Comparison of ENCODE assay signal across 8 cellular contexts in the genomic region with DNA sequence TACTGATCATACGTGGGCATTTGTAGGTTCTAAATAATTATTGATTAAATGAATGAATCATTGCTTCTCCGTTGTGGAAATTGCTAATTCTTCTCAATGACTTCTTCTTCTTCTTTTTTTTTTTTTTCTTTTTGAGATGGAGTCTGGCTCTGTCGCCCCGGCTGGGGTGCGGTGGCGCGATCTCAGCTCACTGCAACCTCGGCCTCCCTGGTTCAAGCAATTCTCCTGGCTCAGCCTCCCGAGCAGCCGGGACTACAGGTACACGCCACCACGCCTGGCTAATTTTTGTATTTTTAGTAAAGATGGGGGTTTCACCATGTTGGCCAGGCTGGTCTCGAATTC. TPM values are rescaled to one million over a fixed set of nuclear protein-coding genes. Genes with fewer than 3 reads are reported as not detected.
DNase-seq lines count a peak whose midpoint lies in the region; ATAC-seq, FAIRE-seq and TF ChIP-seq lines count a peak whose summit lies in the region.
"Not testable (repeated sequence)": the region's sequence is repeated elsewhere in the genome, so short reads cannot be mapped to it uniquely, and the experiment has no call there.

No MANE protein-coding gene starts in this region.

- H3K27me3 Mint-ChIP-seq in CD8-positive, alpha-beta memory T cell; progenitor cell of endocrine pancreas: not testable (repeated sequence)

- not testable (repeated sequence) for H3K9me1 ChIP-seq in K562 (ENCODE audit: control insufficient read depth, insufficient read depth, low read length)

- not testable (repeated sequence) for BruUV-seq in K562 (replicated peaks; lab: Mats Ljungman, UMichigan)

- H3K9me3 Mint-ChIP-seq in CD8-positive, alpha-beta memory T cell; progenitor cell of endocrine pancreas (ENCODE audit: low read depth): not testable (repeated sequence)

- H3K27ac ChIP-seq in CD8-positive, alpha-beta memory T cell (ENCODE audit: low read depth, low read length) = peak overlapping the region; percentile 48
- H3K27ac ChIP-seq in HUES6 (ENCODE audit: low read depth, low read length) (peak overlapping the region; percentile 50), RWPE1 (peak overlapping the region; percentile 93), K562 (ENCODE audit: extremely low read depth, low read depth, low read length) (peak overlapping the region; percentile 94), epithelial cell of prostate (peak overlapping the region; percentile 88), right lobe of liver (peak overlapping the region in 2 of 3 donors; percentile 17 to 62), uterus (peak overlapping the region; percentile 21 to 91)

- H3K9me3 ChIP-seq in CD8-positive, alpha-beta memory T cell (ENCODE audit: low read length); HUES6 (ENCODE audit: control insufficient read depth, insufficient read depth, low read depth, low read length); K562 (replicated peaks; ENCODE audit: control insufficient read depth, insufficient read depth, low read depth, low read length); right lobe of liver; uterus: not testable (repeated sequence)

- DNase-seq in CD8-positive, alpha-beta memory T cell; RWPE1 (ENCODE audit: low spot score); K562 (ENCODE audit: extremely low read depth in 1 of 4, low spot score in 3 of 4); epithelial cell of prostate (ENCODE audit: low read depth, low spot score); progenitor cell of endocrine pancreas (ENCODE audit: low spot score, unreplicated experiment); uterus: not testable (repeated sequence)
- peak in 1 of 3 donors; percentile 42 for DNase-seq in right lobe of liver

- peaks cover 0 to 21% (median 2%) of the 10 kb centered on the region in 3 donors for H3K36me3 Mint-ChIP-seq in CD8-positive, alpha-beta memory T cell
- H3K36me3 Mint-ChIP-seq in progenitor cell of endocrine pancreas (ENCODE audit: insufficient read depth) = not testable (repeated sequence)

- H3K4me3 ChIP-seq in CD8-positive, alpha-beta memory T cell (ENCODE audit: low read length); HUES6 (ENCODE audit: low read depth, low read length); K562; right lobe of liver; uterus: not testable (repeated sequence)

- POLR2A ChIA-PET in CD8-positive, alpha-beta memory T cell (lab: Charles Lee); RWPE1 (lab: Yijun Ruan, JAX; ENCODE audit: low non-redundant PET): not testable (repeated sequence)
- POLR2A ChIA-PET in K562 (lab: Yijun Ruan, JAX) = interaction anchor here (0.7 to 1.0 kb wide), 2 partner anchors 12 to 244 kb away, joined by 3 read pairs; no protein-coding TSS in a partner anchor

- not testable (repeated sequence) for TF ChIP-seq EP300 in K562 (IDR thresholded peaks at IDR 0.05; ENCODE audit: low read length)

- not testable (repeated sequence) for H2AFZ ChIP-seq in K562 (ENCODE audit: low read depth, low read length)

- H3K4me3 Mint-ChIP-seq in CD8-positive, alpha-beta memory T cell; progenitor cell of endocrine pancreas (ENCODE audit: low read depth): not testable (repeated sequence)

- H3K9ac ChIP-seq in HUES6 (ENCODE audit: low read length) (peak overlapping the region; percentile 14), K562 (ENCODE audit: insufficient read depth in 1 of 2, low read depth in 2 of 2, low read length in 2 of 2) (peak overlapping the region; percentile 65 to 79; a peak in 3 of 4 replicates)

- CTCF ChIA-PET in CD8-positive, alpha-beta memory T cell (lab: Charles Lee) = interaction anchor here (1.2 kb wide), 1 partner anchor 60 kb away, joined by 3 read pairs; no protein-coding TSS in a partner anchor
- CTCF ChIA-PET in RWPE1 (lab: Yijun Ruan, JAX) (interaction anchor here (1.0 kb wide), 1 partner anchor 60 kb away, joined by 3 read pairs; no protein-coding TSS in a partner anchor), K562 (lab: Yijun Ruan, JAX; ENCODE audit: low intra/inter-chr PET ratio) (interaction anchor here (0.9 kb wide), 1 partner anchor 110 kb away, joined by 3 read pairs; no protein-coding TSS in a partner anchor)

- TF ChIP-seq CTCF in RWPE1 (conservative IDR thresholded peaks at IDR 0.05; ENCODE audit: low read depth); K562 (IDR thresholded peaks at IDR 0.05 in 2 of 3, conservative IDR thresholded peaks at IDR 0.05 in 1 of 3; ENCODE audit: insufficient read depth in 2 of 3, low read depth in 1 of 3, low read length in 3 of 3); right lobe of liver (IDR thresholded peaks at IDR 0.05); progenitor cell of endocrine pancreas (IDR thresholded peaks at IDR 0.05; ENCODE audit: unreplicated experiment); uterus (IDR thresholded peaks at IDR 0.05): not testable (repeated sequence)

- peak; percentile 1; the same call in 1 of the 3 replicates for ATAC-seq in K562
- ATAC-seq in right lobe of liver = not testable (repeated sequence)

- peak overlapping the region; percentile 72 for H3K4me2 ChIP-seq in K562 (ENCODE audit: insufficient read depth, low read length)

- WGBS in K562 (ENCODE audit: insufficient coverage, low coverage, missing lambda C conversion rate) = 33% methylated on average over 8 of the region's 13 CpGs
- WGBS in right lobe of liver (ENCODE audit: insufficient coverage, low coverage, low lambda C conversion rate, missing lambda C conversion rate) = 95% methylated on average over 12 of the region's 13 CpGs

- H3K4me1 ChIP-seq in CD8-positive, alpha-beta memory T cell (ENCODE audit: insufficient read depth, low read length) = peaks cover 20% of the 10 kb centered on the region
- peaks cover 60% of the 10 kb centered on the region for H3K4me1 ChIP-seq in HUES6 (ENCODE audit: control insufficient read depth, insufficient read depth, low read length)
- peaks cover 32 to 57% of the 10 kb centered on the region in 2 experiments for H3K4me1 ChIP-seq in K562 (replicated peaks in 1 of 2; ENCODE audit: control insufficient read depth in 2 of 2, insufficient read depth in 2 of 2, low read length in 2 of 2)
- H3K4me1 ChIP-seq in right lobe of liver = peaks cover 4 to 55% (median 29%) of the 10 kb centered on the region in 4 donors
- H3K4me1 ChIP-seq in uterus = peaks cover 0 to 18% of the 10 kb centered on the region in 2 donors

- H3K27ac Mint-ChIP-seq in CD8-positive, alpha-beta memory T cell = not testable (repeated sequence)
- H3K27ac Mint-ChIP-seq in progenitor cell of endocrine pancreas = peak overlapping the region; percentile 71

- TF ChIP-seq RAD21 in K562 (CRISPR knock-in tag; conservative IDR thresholded peaks at IDR 0.05 in 1 of 2, IDR thresholded peaks at IDR 0.05 in 1 of 2) = not testable (repeated sequence)

- H4K20me1 ChIP-seq in K562 (replicated peaks; ENCODE audit: control insufficient read depth, insufficient read depth, low read length) = not testable (repeated sequence)

- TF ChIP-seq POLR2A in K562 (conservative IDR thresholded peaks at IDR 0.05); right lobe of liver (IDR thresholded peaks at IDR 0.05); uterus (IDR thresholded peaks at IDR 0.05): not testable (repeated sequence)

- FAIRE-seq in K562 (lab: Jason Lieb, UNC) = not testable (repeated sequence)

- H3K79me2 ChIP-seq in K562 (ENCODE audit: control insufficient read depth, insufficient read depth, low read length) = peaks cover 99% of the 10 kb centered on the region

- H3K36me3 ChIP-seq in CD8-positive, alpha-beta memory T cell (ENCODE audit: insufficient read depth, low read length); HUES6 (ENCODE audit: control insufficient read depth, insufficient read depth, low read length); right lobe of liver; uterus: not testable (repeated sequence)
- peaks cover 40% of the 10 kb centered on the region for H3K36me3 ChIP-seq in K562 (ENCODE audit: control insufficient read depth, insufficient read depth, low read length)

- in situ Hi-C loops in K562 (cut with MboI) = not testable (repeated sequence)

- not testable (repeated sequence) for H3K27me3 ChIP-seq in CD8-positive, alpha-beta memory T cell (ENCODE audit: insufficient read depth, low read length, poor library complexity, severe bottlenecking); HUES6 (ENCODE audit: control insufficient read depth, insufficient read depth, low read length); K562 (ENCODE audit: control insufficient read depth in 2 of 2, insufficient read depth in 2 of 2, low read length in 2 of 2); right lobe of liver; uterus

- intact Hi-C loops in K562 (cut with micrococcal nuclease); right lobe of liver (cut with DNase I); uterus (cut with DNase I; ENCODE audit: low total_unique reads): not testable (repeated sequence)

- H3K4me1 Mint-ChIP-seq in CD8-positive, alpha-beta memory T cell = peaks cover 36 to 63% (median 51%) of the 10 kb centered on the region in 3 donors
- peaks cover 33% of the 10 kb centered on the region for H3K4me1 Mint-ChIP-seq in progenitor cell of endocrine pancreas (ENCODE audit: low read depth)

RNA-seq across cellular contexts. Expression of a gene that starts 32.5 kb away (rescaled TPM):
- total RNA-seq in CD8-positive, alpha-beta memory T cell = 100 to 1,000 TPM; 143 to 146 TPM
- polyA plus RNA-seq in CD8-positive, alpha-beta memory T cell = 86.1 TPM
- 154 and 338 TPM in 2 replicates for total RNA-seq in K562 (2011; cell fraction: chromatin; rRNA removed; ENCODE audit: low replicate concordance)
- total RNA-seq in K562 (2011; cell fraction: nucleolus; rRNA removed) = 84.7 and 99.0 TPM in 2 replicates
- 165 and 228 TPM in 2 replicates for total RNA-seq in K562 (2011; cell fraction: nucleoplasm; rRNA removed)
- total RNA-seq in K562 (2014; rRNA removed) (78.1 and 96.9 TPM in 2 replicates), K562 (2014; rRNA removed; fragmentation: Illumina TruSeq; extraction: Trizol) (116 and 129 TPM in 2 replicates), K562 (2015; rRNA removed; fragmentation: Illumina TruSeq; extraction: Trizol) (113 and 121 TPM in 2 replicates), K562 (2021) (166 and 171 TPM in 2 replicates), right lobe of liver (10 to 100 TPM; 41.5 to 53.2 (median 44.6) TPM), progenitor cell of endocrine pancreas (124 and 139 TPM in 2 replicates), uterus (10 to 100 TPM; 12.6 to 83.3 (median 44.2) TPM)
- polyA plus RNA-seq in K562 (2011; rRNA removed) (130 and 174 TPM in 2 replicates), K562 (2014; fragmentation: Illumina TruSeq; extraction: Trizol) (161 and 197 TPM in 2 replicates), K562 (2014; fragmentation: Nextera tagmentation; extraction: Ambion mirVana) (10 to 100 TPM; 61.7 to 61.9 TPM), K562 (2014; rRNA removed) (87.2 and 93.2 TPM in 2 replicates)
- 147 and 220 TPM in 2 replicates for polyA plus RNA-seq in K562 (2011; cell fraction: cytosol; rRNA removed)
- polyA plus RNA-seq in K562 (2011; cell fraction: nucleus; rRNA removed) = 170 and 240 TPM in 2 replicates
- 98.9 and 130 TPM in 2 replicates for polyA plus RNA-seq in K562 (2012)
- polyA minus RNA-seq in K562 (2011; rRNA and poly(A)+ RNA removed) = 228 and 275 TPM in 2 replicates
- polyA minus RNA-seq in K562 (2011; cell fraction: cytosol; rRNA and poly(A)+ RNA removed) = 118 and 134 TPM in 2 replicates
- polyA minus RNA-seq in K562 (2011; cell fraction: nucleus; rRNA and poly(A)+ RNA removed) = 62.6 and 87.9 TPM in 2 replicates

Comparison
In these comparisons a context has a peak if more than half of its experiments do, and no peak if none do; other contexts are left out.
1. H3K27ac ChIP-seq: peak in every context shown above with its lines; median percentile 94 in K562; 93 in RWPE1; 88 in epithelial cell of prostate; 56 in uterus; 50 in HUES6; 48 in CD8-positive, alpha-beta memory T cell; 40 in right lobe of liver.